In genomic region chr5:88837222-88837621, GRCh38 we compare ENCODE assay signal across 21 cellular contexts. TPM values are rescaled to one million over a fixed set of nuclear protein-coding genes. Genes with fewer than 3 reads are reported as not detected.
DNase-seq lines count a peak whose midpoint lies in the region; ATAC-seq, FAIRE-seq and TF ChIP-seq lines count a peak whose summit lies in the region.
"Had no signal": no experiment of that assay in that cellular context is flagged by ENCODE, and none has a peak within 500 bp of the region (broad histone marks: within the 10 kb centered on the region; RNA-seq: fewer than 3 reads in every experiment).

No MANE protein-coding gene starts in this region.

- H3K9ac ChIP-seq in K562 (ENCODE audit: insufficient read depth in 1 of 2, low read depth in 2 of 2, low read length in 2 of 2): no peak overlapping the region

- H3K9me1 ChIP-seq in K562 (ENCODE audit: control insufficient read depth, insufficient read depth, low read length): no peaks in the 10 kb centered on the region

- in situ Hi-C loops in K562 (cut with MboI): no loop called here

- H3K4me1 ChIP-seq in heart left ventricle (peaks cover 8 to 90% (median 57%) of the 10 kb centered on the region in 12 donors), K562 (replicated peaks in 1 of 2; ENCODE audit: control insufficient read depth in 2 of 2, insufficient read depth in 2 of 2, low read length in 2 of 2) (peaks cover 0 to 6% of the 10 kb centered on the region in 2 experiments; a peak in 3 of 5 replicates), sigmoid colon (peaks cover 0 to 42% (median 28%) of the 10 kb centered on the region in 4 donors), uterus (no peaks in the 10 kb centered on the region)

- TF ChIP-seq POLR2A in heart left ventricle (IDR thresholded peaks at IDR 0.05) (no peak), K562 (conservative IDR thresholded peaks at IDR 0.05) (no peak), sigmoid colon (IDR thresholded peaks at IDR 0.05) (no peak), uterus (IDR thresholded peaks at IDR 0.05) (no peak)

- no TSS peak for BruUV-seq in K562 (replicated peaks; lab: Mats Ljungman, UMichigan)

- H2AFZ ChIP-seq in K562 (ENCODE audit: low read depth, low read length): no peak overlapping the region

- DNase-seq in heart left ventricle: no peak
- no peak for DNase-seq in cardiac septum (ENCODE audit: low spot score)
- no peak for DNase-seq in K562 (ENCODE audit: extremely low read depth in 1 of 4, low spot score in 3 of 4)
- no peak for DNase-seq in sigmoid colon
- no peak for DNase-seq in uterus
- DNase-seq in NCI-H345 treated with DMSO at 0.1 percent for 48 hours (lab: John Stamatoyannopoulos, UW; ENCODE audit: unreplicated experiment): no peak
- no peak for DNase-seq in NOMO-1 treated with dmso at 0.1 percent for 144 hours (lab: John Stamatoyannopoulos, UW; ENCODE audit: unreplicated experiment)
- DNase-seq in GM10266 (ENCODE audit: extremely low spot score): no peak
- DNase-seq: activated CD4-positive, CD25-positive, alpha-beta regulatory T cell treated with anti-CD3 and anti-CD28 coated beads, Interleukin-2, amount 50 U/mL, for 72 hours; activated T-cell treated with anti-CD3 and anti-CD28 coated beads, Interleukin-2, amount 50 U/mL, for 24 hours; DMS153; effector CD8-positive, alpha-beta T cell; foreskin melanocyte; KBM-7; NCI-H1436; NCI-H510A treated with DMSO at 0.1 percent for 48 hours; stimulated activated CD4-positive, alpha-beta T cell treated with anti-CD3 and anti-CD28 coated beads, Interleukin-2, amount 100 ng/mL, for 48 hours had no signal

- H3K27me3 ChIP-seq in heart left ventricle (no peaks in the 10 kb centered on the region), K562 (ENCODE audit: control insufficient read depth in 2 of 2, insufficient read depth in 2 of 2, low read length in 2 of 2) (no peaks in the 10 kb centered on the region), sigmoid colon (no peaks in the 10 kb centered on the region), uterus (no peaks in the 10 kb centered on the region)

- peaks cover 41% of the 10 kb centered on the region for H3K79me2 ChIP-seq in K562 (ENCODE audit: control insufficient read depth, insufficient read depth, low read length)

- ATAC-seq in heart left ventricle: no peak
- ATAC-seq in K562: peak; percentile 33; the same call in 2 of the 3 replicates
- ATAC-seq: stimulated activated effector memory CD8-positive, alpha-beta T cell treated with anti-CD3 and anti-CD28 coated beads, Interleukin-12 subunit alpha, Interleukin-12 subunit beta, amount 100 ng/mL, for 72 hours had no signal

- TF ChIP-seq CTCF in heart left ventricle (IDR thresholded peaks at IDR 0.05) (no peak), K562 (IDR thresholded peaks at IDR 0.05 in 2 of 3, conservative IDR thresholded peaks at IDR 0.05 in 1 of 3; ENCODE audit: insufficient read depth in 2 of 3, low read depth in 1 of 3, low read length in 3 of 3) (no peak), sigmoid colon (IDR thresholded peaks at IDR 0.05) (no peak), uterus (IDR thresholded peaks at IDR 0.05) (no peak), GM10266 (IDR thresholded peaks at IDR 0.05; ENCODE audit: control insufficient read depth, insufficient read depth, low read depth, missing control alignments) (no peak)

- H3K36me3 ChIP-seq in heart left ventricle: peaks cover 0 to 4% (median 0%) of the 10 kb centered on the region in 9 donors
- peaks cover 4% of the 10 kb centered on the region; the same call in 1 of the 3 replicates for H3K36me3 ChIP-seq in K562 (ENCODE audit: control insufficient read depth, insufficient read depth, low read length)
- no peaks in the 10 kb centered on the region for H3K36me3 ChIP-seq in sigmoid colon
- no peaks in the 10 kb centered on the region for H3K36me3 ChIP-seq in uterus

- intact Hi-C loops in heart left ventricle (cut with DNase I): loop anchor here in 4 of 10 donors (5.0 to 10.0 kb wide), 4 partner anchors 40 to 102 kb away; partner anchors contain the start of gene MEF2C (in 2 of the 4)
- intact Hi-C loops in cardiac septum (cut with DNase I): no loop called here
- intact Hi-C loops in K562 (cut with micrococcal nuclease): loop anchor here (10.0 kb wide), 1 partner anchor 102 kb away; no protein-coding TSS in a partner anchor
- intact Hi-C loops in sigmoid colon (cut with DNase I): loop anchor here (2.0 kb wide), 1 partner anchor 46 kb away; the partner anchor contains the start of gene MEF2C
- intact Hi-C loops in uterus (cut with DNase I; ENCODE audit: low total_unique reads): no loop called here

- POLR2A ChIA-PET in K562 (lab: Yijun Ruan, JAX): interaction anchor here (0.6 to 1.3 kb wide), 3 partner anchors 17 to 71 kb away, joined by 3 read pairs; no protein-coding TSS in a partner anchor

- 92 to 96% (median 95%) methylated on average over 4 of the region's 4 CpGs for WGBS in heart left ventricle, 4 donors
- 37% methylated on average over 4 of the region's 4 CpGs for WGBS in K562 (ENCODE audit: insufficient coverage, low coverage, missing lambda C conversion rate)
- 95 to 98% methylated on average over 4 of the region's 4 CpGs for WGBS in sigmoid colon, 2 donors

- H3K4me2 ChIP-seq in K562 (ENCODE audit: insufficient read depth, low read length): no peak overlapping the region

- H3K4me3 ChIP-seq in heart left ventricle (peak overlapping the region in 1 of 12 donors; percentile 33), K562 (no peak overlapping the region), sigmoid colon (no peak overlapping the region), uterus (no peak overlapping the region)

- H3K27ac ChIP-seq in heart left ventricle: peak overlapping the region; percentile 66 to 93 (median 86)
- peak overlapping the region; percentile 56; the same call in 2 of the 3 replicates for H3K27ac ChIP-seq in K562 (ENCODE audit: extremely low read depth, low read depth, low read length)
- peak overlapping the region; percentile 78 to 85 (median 80) for H3K27ac ChIP-seq in sigmoid colon
- H3K27ac ChIP-seq in uterus: peak overlapping the region; percentile 87 to 88

- TF ChIP-seq RAD21 in K562 (CRISPR knock-in tag; conservative IDR thresholded peaks at IDR 0.05 in 1 of 2, IDR thresholded peaks at IDR 0.05 in 1 of 2): no peak

- FAIRE-seq in K562 (lab: Jason Lieb, UNC): no peak
- FAIRE-seq: H1, TTC549 had no signal

- CTCF ChIA-PET in K562 (lab: Yijun Ruan, JAX; ENCODE audit: low intra/inter-chr PET ratio): interaction anchor here (0.6 kb wide), 1 partner anchor 1911 kb away, joined by 4 read pairs; no protein-coding TSS in a partner anchor

- TF ChIP-seq EP300 in K562 (IDR thresholded peaks at IDR 0.05; ENCODE audit: low read length): no peak
- no peak for TF ChIP-seq EP300 in sigmoid colon (IDR thresholded peaks at IDR 0.05)

- no peaks in the 10 kb centered on the region for H4K20me1 ChIP-seq in K562 (replicated peaks; ENCODE audit: control insufficient read depth, insufficient read depth, low read length)

- no peaks in the 10 kb centered on the region for H3K9me3 ChIP-seq in heart left ventricle
- H3K9me3 ChIP-seq in K562 (replicated peaks; ENCODE audit: control insufficient read depth, insufficient read depth, low read depth, low read length): no peaks in the 10 kb centered on the region
- H3K9me3 ChIP-seq in sigmoid colon: no peaks in the 10 kb centered on the region
- no peaks in the 10 kb centered on the region for H3K9me3 ChIP-seq in uterus

TF ChIP-seq in K562, 482 proteins besides CTCF, POLR2A, EP300 and RAD21 (continues in another document):
- TF ChIP-seq, protein P1, sequence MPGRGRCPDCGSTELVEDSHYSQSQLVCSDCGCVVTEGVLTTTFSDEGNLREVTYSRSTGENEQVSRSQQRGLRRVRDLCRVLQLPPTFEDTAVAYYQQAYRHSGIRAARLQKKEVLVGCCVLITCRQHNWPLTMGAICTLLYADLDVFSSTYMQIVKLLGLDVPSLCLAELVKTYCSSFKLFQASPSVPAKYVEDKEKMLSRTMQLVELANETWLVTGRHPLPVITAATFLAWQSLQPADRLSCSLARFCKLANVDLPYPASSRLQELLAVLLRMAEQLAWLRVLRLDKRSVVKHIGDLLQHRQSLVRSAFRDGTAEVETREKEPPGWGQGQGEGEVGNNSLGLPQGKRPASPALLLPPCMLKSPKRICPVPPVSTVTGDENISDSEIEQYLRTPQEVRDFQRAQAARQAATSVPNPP (IDR thresholded peaks at IDR 0.05; ENCODE audit: borderline replicate concordance, insufficient read depth, insufficient read length): no peak
- no peak for TF ChIP-seq ZNF239 (CRISPR knock-in tag; IDR thresholded peaks at IDR 0.05)
- TF ChIP-seq MAFK (IDR thresholded peaks at IDR 0.05; ENCODE audit: low read length): no peak
- TF ChIP-seq ZNF184 (CRISPR knock-in tag; IDR thresholded peaks at IDR 0.05): no peak

RNA-seq across cellular contexts. Expression of gene MEF2C, which starts 45.8 kb away (rescaled TPM):
- total RNA-seq in heart left ventricle (10 to 100 TPM; 36.8 to 98.5 (median 58.6) TPM), cardiac septum (64.6 TPM), K562 (2014; rRNA removed) (47.6 and 50.1 TPM in 2 replicates), K562 (2014; rRNA removed; fragmentation: Illumina TruSeq; extraction: Trizol) (62.4 and 74.7 TPM in 2 replicates), K562 (2015; rRNA removed; fragmentation: Illumina TruSeq; extraction: Trizol) (52.6 and 58.3 TPM in 2 replicates), K562 (2021) (56.5 and 64.5 TPM in 2 replicates), sigmoid colon (10 to 100 TPM; 32.1 to 51.4 (median 40.2) TPM), uterus (100 to 1,000 TPM in 1 of 4 donors, 10 to 100 TPM in 3; 30.3 to 134 (median 70.3) TPM)
- polyA plus RNA-seq in heart left ventricle (10 to 100 TPM; 15.5 to 18.3 TPM), K562 (2011; rRNA removed) (35.4 and 37.6 TPM in 2 replicates), K562 (2014; fragmentation: Illumina TruSeq; extraction: Trizol) (62.3 and 67.8 TPM in 2 replicates), K562 (2014; fragmentation: Nextera tagmentation; extraction: Ambion mirVana) (10 to 100 TPM; 48.2 to 66.3 TPM), K562 (2014; rRNA removed) (25.1 and 28.8 TPM in 2 replicates), sigmoid colon (10 to 100 TPM in 1 of 3 donors, 1 to 10 TPM in 2; 2.8 to 14.9 (median 9.0) TPM)
- 52.4 and 139 TPM in 2 replicates for total RNA-seq in K562 (2011; cell fraction: chromatin; rRNA removed; ENCODE audit: low replicate concordance)
- total RNA-seq in K562 (2011; cell fraction: nucleolus; rRNA removed): 18.3 and 23.4 TPM in 2 replicates
- 41.7 and 68.3 TPM in 2 replicates for total RNA-seq in K562 (2011; cell fraction: nucleoplasm; rRNA removed)
- 57.3 and 69.3 TPM in 2 replicates for polyA plus RNA-seq in K562 (2011; cell fraction: cytosol; rRNA removed)
- 45.1 and 48.9 TPM in 2 replicates for polyA plus RNA-seq in K562 (2011; cell fraction: nucleus; rRNA removed)
- polyA plus RNA-seq in K562 (2012): 25.7 and 46.6 TPM in 2 replicates
- 181 and 196 TPM in 2 replicates for polyA minus RNA-seq in K562 (2011; rRNA and poly(A)+ RNA removed)
- polyA minus RNA-seq in K562 (2011; cell fraction: cytosol; rRNA and poly(A)+ RNA removed): 45.1 and 47.7 TPM in 2 replicates
- polyA minus RNA-seq in K562 (2011; cell fraction: nucleus; rRNA and poly(A)+ RNA removed): 97.3 and 153 TPM in 2 replicates
- total RNA-seq: G401 had no signal

Comparison
In these comparisons a context has a peak if more than half of its experiments do, and no peak if none do; other contexts are left out.
1. intact Hi-C loops: an anchor here in K562 (10.0 kb wide) and sigmoid colon (2.0 kb wide); none called in cardiac septum and uterus.